ENCODE assay signal across 2 cellular contexts in genomic region chr11:124670732-124671131, GRCh38.
TF ChIP-seq lines count a peak whose summit lies in the region.

No MANE protein-coding gene starts in this region.

TF ChIP-seq in GM12891, 5 proteins besides CTCF, POLR2A, EP300 and RAD21:
- TF ChIP-seq TAF1 (IDR thresholded peaks at IDR 0.05; ENCODE audit: low read depth, low read length) = no peak
- TF ChIP-seq POU2F2 (IDR thresholded peaks at IDR 0.05; ENCODE audit: low read depth, low read length) = no peak
- no peak for TF ChIP-seq SPI1 (IDR thresholded peaks at IDR 0.05; ENCODE audit: low read depth, low read length)
- TF ChIP-seq PAX5 (IDR thresholded peaks at IDR 0.05; ENCODE audit: insufficient read depth, low read length, severe bottlenecking) = no peak
- TF ChIP-seq POLR2AphosphoS5 (IDR thresholded peaks at IDR 0.05; ENCODE audit: low read depth, low read length) = no peak

TF ChIP-seq in HepG2, 621 proteins besides CTCF, POLR2A, EP300 and RAD21:
- TF ChIP-seq, protein P1, sequence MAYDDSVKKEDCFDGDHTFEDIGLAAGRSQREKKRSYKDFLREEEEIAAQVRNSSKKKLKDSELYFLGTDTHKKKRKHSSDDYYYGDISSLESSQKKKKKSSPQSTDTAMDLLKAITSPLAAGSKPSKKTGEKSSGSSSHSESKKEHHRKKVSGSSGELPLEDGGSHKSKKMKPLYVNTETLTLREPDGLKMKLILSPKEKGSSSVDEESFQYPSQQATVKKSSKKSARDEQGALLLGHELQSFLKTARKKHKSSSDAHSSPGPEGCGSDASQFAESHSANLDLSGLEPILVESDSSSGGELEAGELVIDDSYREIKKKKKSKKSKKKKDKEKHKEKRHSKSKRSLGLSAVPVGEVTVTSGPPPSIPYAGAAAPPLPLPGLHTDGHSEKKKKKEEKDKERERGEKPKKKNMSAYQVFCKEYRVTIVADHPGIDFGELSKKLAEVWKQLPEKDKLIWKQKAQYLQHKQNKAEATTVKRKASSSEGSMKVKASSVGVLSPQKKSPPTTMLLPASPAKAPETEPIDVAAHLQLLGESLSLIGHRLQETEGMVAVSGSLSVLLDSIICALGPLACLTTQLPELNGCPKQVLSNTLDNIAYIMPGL (CRISPR knock-in tag; IDR thresholded peaks at IDR 0.05; ENCODE audit: borderline replicate concordance in 1 of 2, low read depth in 1 of 2) = no peak
- TF ChIP-seq ZHX1 (CRISPR knock-in tag; IDR thresholded peaks at IDR 0.05; ENCODE audit: low read depth) (no peak), KLF13 (CRISPR knock-in tag; IDR thresholded peaks at IDR 0.05) (no peak), ZGPAT (CRISPR knock-in tag; IDR thresholded peaks at IDR 0.05) (no peak), ZNF605 (CRISPR knock-in tag; IDR thresholded peaks at IDR 0.05) (no peak), NFRKB (IDR thresholded peaks at IDR 0.05) (no peak), ATF6 (CRISPR knock-in tag; conservative IDR thresholded peaks at IDR 0.05) (no peak), FOSL2 (CRISPR knock-in tag; IDR thresholded peaks at IDR 0.05) (no peak)
- TF ChIP-seq, protein P2, sequence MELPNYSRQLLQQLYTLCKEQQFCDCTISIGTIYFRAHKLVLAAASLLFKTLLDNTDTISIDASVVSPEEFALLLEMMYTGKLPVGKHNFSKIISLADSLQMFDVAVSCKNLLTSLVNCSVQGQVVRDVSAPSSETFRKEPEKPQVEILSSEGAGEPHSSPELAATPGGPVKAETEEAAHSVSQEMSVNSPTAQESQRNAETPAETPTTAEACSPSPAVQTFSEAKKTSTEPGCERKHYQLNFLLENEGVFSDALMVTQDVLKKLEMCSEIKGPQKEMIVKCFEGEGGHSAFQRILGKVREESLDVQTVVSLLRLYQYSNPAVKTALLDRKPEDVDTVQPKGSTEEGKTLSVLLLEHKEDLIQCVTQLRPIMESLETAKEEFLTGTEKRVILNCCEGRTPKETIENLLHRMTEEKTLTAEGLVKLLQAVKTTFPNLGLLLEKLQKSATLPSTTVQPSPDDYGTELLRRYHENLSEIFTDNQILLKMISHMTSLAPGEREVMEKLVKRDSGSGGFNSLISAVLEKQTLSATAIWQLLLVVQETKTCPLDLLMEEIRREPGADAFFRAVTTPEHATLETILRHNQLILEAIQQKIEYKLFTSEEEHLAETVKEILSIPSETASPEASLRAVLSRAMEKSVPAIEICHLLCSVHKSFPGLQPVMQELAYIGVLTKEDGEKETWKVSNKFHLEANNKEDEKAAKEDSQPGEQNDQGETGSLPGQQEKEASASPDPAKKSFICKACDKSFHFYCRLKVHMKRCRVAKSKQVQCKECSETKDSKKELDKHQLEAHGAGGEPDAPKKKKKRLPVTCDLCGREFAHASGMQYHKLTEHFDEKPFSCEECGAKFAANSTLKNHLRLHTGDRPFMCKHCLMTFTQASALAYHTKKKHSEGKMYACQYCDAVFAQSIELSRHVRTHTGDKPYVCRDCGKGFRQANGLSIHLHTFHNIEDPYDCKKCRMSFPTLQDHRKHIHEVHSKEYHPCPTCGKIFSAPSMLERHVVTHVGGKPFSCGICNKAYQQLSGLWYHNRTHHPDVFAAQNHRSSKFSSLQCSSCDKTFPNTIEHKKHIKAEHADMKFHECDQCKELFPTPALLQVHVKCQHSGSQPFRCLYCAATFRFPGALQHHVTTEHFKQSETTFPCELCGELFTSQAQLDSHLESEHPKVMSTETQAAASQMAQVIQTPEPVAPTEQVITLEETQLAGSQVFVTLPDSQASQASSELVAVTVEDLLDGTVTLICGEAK (IDR thresholded peaks at IDR 0.05) = no peak
- TF ChIP-seq, protein P2 (CRISPR knock-in tag; IDR thresholded peaks at IDR 0.05) = no peak
